ENCODE assay signal across 8 cellular contexts in genomic region chr10:5446390-5446926, GRCh38. TPM values are rescaled to one million over a fixed set of nuclear protein-coding genes. Genes with fewer than 3 reads are reported as not detected.
DNase-seq lines count a peak whose midpoint lies in the region; ATAC-seq lines count a peak whose summit lies in the region.

No MANE protein-coding gene starts in this region.

- ATAC-seq in GM18909 (IDR thresholded peaks at IDR 0.05; ENCODE audit: poor library complexity, unreplicated experiment) (peak; percentile 51), T-cell (replicated peaks in 1 of 4) (peak; percentile 85 to 94 (median 88)), right cardiac atrium (peak; percentile 98 to 99), GM19324 (IDR thresholded peaks at IDR 0.05; ENCODE audit: low FRiP score, unreplicated experiment) (no peak)

- H3K4me1 ChIP-seq in right cardiac atrium (ENCODE audit: control insufficient read depth, insufficient read depth, low read length) (no peaks in the 10 kb centered on the region), urinary bladder (ENCODE audit: insufficient read depth) (no peaks in the 10 kb centered on the region)

- intact Hi-C loops in right cardiac atrium (cut with DNase I): loop anchor here in 1 of 4 donors (5.0 kb wide), 1 partner anchor 171 kb away; no protein-coding TSS in a partner anchor

- H3K36me3 Mint-ChIP-seq in T-cell: peaks cover under 1% of the 10 kb centered on the region

- POLR2A ChIA-PET in T-cell (lab: Charles Lee): interaction anchor here in 1 of 2 donors (0.5 kb wide), 2 partner anchors 157 to 196 kb away, joined by 5 to 7 read pairs; no protein-coding TSS in a partner anchor

- H3K4me1 Mint-ChIP-seq in T-cell: peaks cover 37 to 41% (median 39%) of the 10 kb centered on the region in 3 donors

- peak overlapping the region; percentile 68 for H3K4me3 ChIP-seq in right cardiac atrium (ENCODE audit: low read length)
- peak overlapping the region; percentile 36 for H3K4me3 ChIP-seq in urinary bladder (ENCODE audit: low read depth, low read length)

- H3K27me3 ChIP-seq in right cardiac atrium (ENCODE audit: control insufficient read depth, insufficient read depth): no peaks in the 10 kb centered on the region

- H3K27ac Mint-ChIP-seq in T-cell: peak overlapping the region; percentile 80 to 81

- H3K4me3 Mint-ChIP-seq in T-cell: peak overlapping the region; percentile 82 to 84 (median 84)

- H3K9me3 ChIP-seq in right cardiac atrium (ENCODE audit: control insufficient read depth, low read length): no peaks in the 10 kb centered on the region

- no peaks in the 10 kb centered on the region for H3K27me3 Mint-ChIP-seq in T-cell

- CTCF ChIA-PET in T-cell (lab: Charles Lee): interaction anchor here in 1 of 2 donors (1.0 to 8.8 kb wide), 3 partner anchors 12 to 176 kb away, joined by 3 to 77 read pairs (median 4); no protein-coding TSS in a partner anchor

- H3K27ac ChIP-seq in right cardiac atrium (ENCODE audit: low read length) (peak overlapping the region; percentile 14), urinary bladder (ENCODE audit: low read depth) (peak overlapping the region; percentile 54)

- 7% methylated on average over 23 of the region's 23 CpGs for WGBS in right cardiac atrium
- 2% methylated on average over 23 of the region's 23 CpGs for WGBS in urinary bladder

- H3K9me3 Mint-ChIP-seq in T-cell: no peaks in the 10 kb centered on the region

- DNase-seq in HuH-7.5 (ENCODE audit: low spot score) (peak; percentile 49), T-cell (peak; percentile 57 to 90 (median 77)), amygdala (lab: John Stamatoyannopoulos, UW) (peak in 35 of 56 donors; percentile 3 to 67 (median 28)), right cardiac atrium (peak; percentile 92 to 98 (median 96)), pulmonary artery endothelial cell (ENCODE audit: low read depth, low spot score) (peak; percentile 65)

- H3K36me3 ChIP-seq in urinary bladder (ENCODE audit: insufficient read depth): no peaks in the 10 kb centered on the region

RNA-seq across cellular contexts. Expression of gene NET1, which starts 34.1 kb away (rescaled TPM):
- total RNA-seq in T-cell (10 to 100 TPM; 10.5 to 41.1 (median 25.1) TPM), right cardiac atrium (10 to 100 TPM; 16.2 to 26.6 (median 20.8) TPM), pulmonary artery endothelial cell (35.3 and 44.1 TPM in 2 replicates), urinary bladder (108 TPM)
- polyA plus RNA-seq in right cardiac atrium (6.7 TPM), urinary bladder (54.0 TPM)

RNA-seq across cellular contexts. Expression of gene TUBAL3, which starts 41.8 kb away (rescaled TPM):
- total RNA-seq in T-cell (not detected), right cardiac atrium (1 to 10 TPM in 3 of 4 donors, under 1 TPM in 1; 0.66 to 1.7 (median 1.0) TPM), pulmonary artery endothelial cell (0.11 and 0.73 TPM in 2 replicates), urinary bladder (0.16 TPM)
- polyA plus RNA-seq in right cardiac atrium (0.43 TPM), urinary bladder (0.05 TPM)

RNA-seq across cellular contexts. Expression of gene CALML5, which starts 52.9 kb away (rescaled TPM):
- total RNA-seq in T-cell: not detected
- total RNA-seq in right cardiac atrium: not detected
- polyA plus RNA-seq in right cardiac atrium: not detected
- total RNA-seq in pulmonary artery endothelial cell: not detected in 2 replicates
- total RNA-seq in urinary bladder: not detected
- not detected for polyA plus RNA-seq in urinary bladder

Comparison
In these comparisons a context has a peak if more than half of its experiments do, and no peak if none do; other contexts are left out.
1. DNase-seq: peak in every context shown above with its lines; median percentile 96 in right cardiac atrium; 77 in T-cell; 65 in pulmonary artery endothelial cell; 49 in HuH-7.5; 28 in amygdala.